ENCODE assay signal across 12 cellular contexts in genomic region chr5:146007270-146007669, GRCh38.
DNase-seq lines count a peak whose midpoint lies in the region; ATAC-seq, FAIRE-seq and TF ChIP-seq lines count a peak whose summit lies in the region.
"Had no signal": no experiment of that assay in that cellular context is flagged by ENCODE, and none has a peak within 500 bp of the region (broad histone marks: within the 10 kb centered on the region; RNA-seq: fewer than 3 reads in every experiment).

No MANE protein-coding gene starts in this region.

- H3K36me3 ChIP-seq in BJ (ENCODE audit: control insufficient read depth, insufficient read depth, low read length) = no peaks in the 10 kb centered on the region
- H3K36me3 ChIP-seq: heart right ventricle, tibial nerve had no signal

- no peak for FAIRE-seq in HTR-8/SVneo (lab: Jason Lieb, UNC)

- DNase-seq in BJ (ENCODE audit: low read depth) = no peak
- DNase-seq in HTR-8/SVneo (ENCODE audit: insufficient read length, low spot score) = peak; percentile 13
- peak; percentile 51 for DNase-seq in SKM-1 treated with dmso at 0.1 percent for 144 hours (lab: John Stamatoyannopoulos, UW; ENCODE audit: unreplicated experiment)
- peak; percentile 58 for DNase-seq in islet precursor cell
- no peak for DNase-seq in NCI-H510A treated with DMSO at 0.1 percent for 48 hours (lab: John Stamatoyannopoulos, UW)
- no peak for DNase-seq in NAMALWA (ENCODE audit: low spot score)
- no peak for DNase-seq in immature natural killer cell
- DNase-seq: Calu3; heart right ventricle; stimulated activated CD4-positive, alpha-beta T cell treated with anti-CD3 and anti-CD28 coated beads, Interleukin-2, amount 100 ng/mL, for 48 hours had no signal

- H3K36me3 Mint-ChIP-seq in immature natural killer cell = no peaks in the 10 kb centered on the region

- no peak overlapping the region for H3K4me3 ChIP-seq in BJ (ENCODE audit: low read depth, low read length)
- H3K4me3 ChIP-seq: heart right ventricle, tibial nerve had no signal

- 0 out of 2 replicates have a peak, but pooled peaks have one; percentile 4 for TF ChIP-seq CTCF in BJ (IDR thresholded peaks at IDR 0.05; ENCODE audit: insufficient read depth, low read depth, low read length)

- no peak for ATAC-seq in HG02763 (IDR thresholded peaks at IDR 0.05; ENCODE audit: unreplicated experiment)

- no peaks in the 10 kb centered on the region for H3K4me1 Mint-ChIP-seq in immature natural killer cell

- no peak overlapping the region for H3K27ac Mint-ChIP-seq in immature natural killer cell

- H3K27me3 ChIP-seq in BJ (ENCODE audit: control insufficient read depth, insufficient read depth, low read length) = 0 out of 2 replicates have a peak, but pooled peaks cover 2% of the 10 kb centered on the region
- H3K27me3 ChIP-seq: heart right ventricle, tibial nerve had no signal

- CTCF ChIA-PET in BJ (lab: Yijun Ruan, JAX) = interaction anchor here (1.4 kb wide), 1 partner anchor 14 kb away, joined by 4 read pairs; no protein-coding TSS in a partner anchor

- POLR2A ChIA-PET in BJ (lab: Charles Lee) = no interaction called here

- peaks cover 0 to 8% (median 0%) of the 10 kb centered on the region in 6 donors for H3K9me3 Mint-ChIP-seq in immature natural killer cell

- peaks cover 0 to 3% (median 2%) of the 10 kb centered on the region in 3 donors for H3K27me3 Mint-ChIP-seq in immature natural killer cell (ENCODE audit: low read depth in 3 of 3)

- H3K4me3 Mint-ChIP-seq in immature natural killer cell = no peak overlapping the region

Comparison
In these comparisons a context has a peak if more than half of its experiments do, and no peak if none do; other contexts are left out.
1. DNase-seq: peak in HTR-8/SVneo (single experiment), SKM-1 treated with dmso at 0.1 percent for 144 hours (single experiment) and islet precursor cell (single experiment); none in BJ (single experiment), NCI-H510A treated with DMSO at 0.1 percent for 48 hours (single experiment), NAMALWA (single experiment) and immature natural killer cell (0 of 3).